16 cellular contexts compared by ENCODE assay signal in the genomic region with DNA sequence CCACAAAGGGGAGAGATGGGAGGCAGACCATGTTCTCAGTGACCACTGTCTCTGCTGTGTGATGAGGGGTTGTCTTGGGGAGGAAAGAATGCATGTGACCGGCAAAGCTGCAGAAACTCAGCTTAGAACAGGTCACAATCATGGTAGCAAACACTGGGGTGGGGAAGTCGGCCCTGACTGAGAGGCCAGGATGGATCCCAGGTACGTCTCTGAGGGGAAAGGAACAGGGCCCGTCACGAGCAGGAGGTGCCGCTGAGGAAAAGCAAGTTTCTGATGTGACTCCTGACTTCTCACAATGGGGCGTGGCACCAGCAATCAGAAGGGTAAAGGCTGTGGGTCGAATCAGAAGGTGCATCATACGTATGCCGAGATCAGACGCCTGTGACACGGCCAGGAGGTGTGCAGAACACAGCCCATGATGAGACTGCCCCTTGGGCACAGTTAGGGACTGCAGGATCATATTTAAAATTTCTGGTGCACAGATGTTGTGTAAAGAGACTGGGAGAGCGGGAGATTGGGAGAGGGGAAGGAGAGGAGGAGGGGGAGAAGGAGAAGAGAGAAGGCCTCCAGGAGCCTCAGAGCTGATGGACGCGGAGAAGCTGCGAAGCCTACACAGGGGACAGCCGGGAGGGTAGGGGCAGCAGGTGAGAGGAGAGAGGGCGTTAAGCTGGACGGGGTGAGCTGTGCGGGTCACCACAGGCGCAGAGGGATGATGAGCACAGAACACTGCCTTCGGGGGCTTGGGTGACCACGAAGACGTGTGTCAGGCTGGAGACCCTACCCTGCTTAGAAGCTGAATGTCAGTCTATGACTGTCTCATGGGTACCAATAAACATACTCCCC. TPM values are rescaled to one million over a fixed set of nuclear protein-coding genes. Genes with fewer than 3 reads are reported as not detected.
"Had no signal": no experiment of that assay in that cellular context is flagged by ENCODE, and none has a peak within 500 bp of the region (broad histone marks: within the 10 kb centered on the region; RNA-seq: fewer than 3 reads in every experiment).

No MANE protein-coding gene starts in this region.

- H3K9me3 ChIP-seq: adrenal gland, gastroesophageal sphincter, prostate gland, sigmoid colon, suprapubic skin had no signal

- H3K36me3 Mint-ChIP-seq: activated CD4-positive, alpha-beta memory T cell treated with anti-CD3 and anti-CD28 coated beads for 36 hours; naive B cell had no signal

- H3K9me3 Mint-ChIP-seq: activated B cell treated with CpG ODN at 0.5 μM for 24 hours; activated CD4-positive, alpha-beta memory T cell treated with anti-CD3 and anti-CD28 coated beads for 36 hours; naive B cell had no signal

- DNase-seq: activated B cell treated with CpG ODN at 0.5 μM for 24 hours; activated CD4-positive, alpha-beta memory T cell treated with anti-CD3 and anti-CD28 coated beads for 36 hours; activated gamma-delta T cell treated with Interleukin-2 at 50 U/mL for 16 hours; caudate nucleus; cortex of kidney; effector CD8-positive, alpha-beta T cell; kidney glomerular epithelial cell; naive B cell; sigmoid colon; stimulated activated CD4-positive, alpha-beta T cell treated with anti-CD3 and anti-CD28 coated beads, Interleukin-2, amount 100 ng/mL, for 24 hours; T-helper 1 cell had no signal

- ATAC-seq: gastroesophageal sphincter had no signal

- H3K27ac ChIP-seq: adrenal gland, gastroesophageal sphincter, prostate gland, sigmoid colon, suprapubic skin had no signal

- H3K27ac Mint-ChIP-seq: activated B cell treated with CpG ODN at 0.5 μM for 24 hours; activated CD4-positive, alpha-beta memory T cell treated with anti-CD3 and anti-CD28 coated beads for 36 hours; naive B cell had no signal

- H3K36me3 ChIP-seq: adrenal gland, gastroesophageal sphincter, prostate gland, sigmoid colon, suprapubic skin had no signal

- H3K4me3 Mint-ChIP-seq: activated B cell treated with CpG ODN at 0.5 μM for 24 hours; activated CD4-positive, alpha-beta memory T cell treated with anti-CD3 and anti-CD28 coated beads for 36 hours had no signal

- H3K4me1 ChIP-seq: adrenal gland, gastroesophageal sphincter, prostate gland, sigmoid colon, suprapubic skin had no signal

- H3K4me3 ChIP-seq: adrenal gland, gastroesophageal sphincter, prostate gland, sigmoid colon, suprapubic skin had no signal

RNA-seq across cellular contexts. Expression of a gene that starts 30.7 kb away (rescaled TPM):
- total RNA-seq: activated B cell treated with CpG ODN at 0.5 μM for 24 hours; activated CD4-positive, alpha-beta memory T cell treated with anti-CD3 and anti-CD28 coated beads for 36 hours; adrenal gland; gastroesophageal sphincter; prostate gland; sigmoid colon; SK-MEL-5 had no signal

RNA-seq across cellular contexts. Expression of a gene that starts 36.7 kb away (rescaled TPM):
- total RNA-seq: activated B cell treated with CpG ODN at 0.5 μM for 24 hours; activated CD4-positive, alpha-beta memory T cell treated with anti-CD3 and anti-CD28 coated beads for 36 hours; gastroesophageal sphincter; prostate gland; sigmoid colon; SK-MEL-5 had no signal

RNA-seq across cellular contexts. Expression of a gene that starts 38.3 kb away (rescaled TPM):
- total RNA-seq: activated B cell treated with CpG ODN at 0.5 μM for 24 hours; activated CD4-positive, alpha-beta memory T cell treated with anti-CD3 and anti-CD28 coated beads for 36 hours; adrenal gland; gastroesophageal sphincter; prostate gland; sigmoid colon; SK-MEL-5 had no signal

RNA-seq across cellular contexts. Expression of a gene that starts 52.0 kb away (rescaled TPM):
- total RNA-seq: activated B cell treated with CpG ODN at 0.5 μM for 24 hours; activated CD4-positive, alpha-beta memory T cell treated with anti-CD3 and anti-CD28 coated beads for 36 hours; adrenal gland; gastroesophageal sphincter; prostate gland; sigmoid colon; SK-MEL-5 had no signal
